ENCODE assay signal across 20 cellular contexts in genomic region chr11:120555433-120555773, GRCh38. TPM values are rescaled to one million over a fixed set of nuclear protein-coding genes. Genes with fewer than 3 reads are reported as not detected.
DNase-seq lines count a peak whose midpoint lies in the region; ATAC-seq and TF ChIP-seq lines count a peak whose summit lies in the region.
"Had no signal": no experiment of that assay in that cellular context is flagged by ENCODE, and none has a peak within 500 bp of the region (broad histone marks: within the 10 kb centered on the region; RNA-seq: fewer than 3 reads in every experiment).

No MANE protein-coding gene starts in this region.

- H3K9me3 Mint-ChIP-seq in WTC11: no peaks in the 10 kb centered on the region
- H3K9me3 Mint-ChIP-seq in activated CD8-positive, alpha-beta T cell treated with anti-CD3 and anti-CD28 coated beads, Interleukin-2, amount 10 ng/mL, durations not matched to agents 7 days and 5 days (ENCODE audit: insufficient read depth): no peaks in the 10 kb centered on the region
- H3K9me3 Mint-ChIP-seq: CD4-positive, CD25-positive, alpha-beta regulatory T cell had no signal

- H2AK5ac ChIP-seq in neuronal stem cell (ENCODE audit: low read depth, low read length): no peak overlapping the region

- no peaks in the 10 kb centered on the region for H3K79me1 ChIP-seq in neuronal stem cell (ENCODE audit: low read depth, low read length)

- H3K9ac ChIP-seq in BLaER1 (no peak overlapping the region), iPS-15b (ENCODE audit: low read depth, low read length) (peak overlapping the region; percentile 47), neuronal stem cell (ENCODE audit: low read depth, low read length, poor library complexity) (no peak overlapping the region)

- no peak overlapping the region for H3K14ac ChIP-seq in neuronal stem cell (ENCODE audit: low read length)

- no peaks in the 10 kb centered on the region for H3K36me3 Mint-ChIP-seq in WTC11
- H3K36me3 Mint-ChIP-seq in activated CD8-positive, alpha-beta T cell treated with anti-CD3 and anti-CD28 coated beads, Interleukin-2, amount 10 ng/mL, durations not matched to agents 7 days and 5 days (ENCODE audit: low read depth): no peaks in the 10 kb centered on the region
- H3K36me3 Mint-ChIP-seq: CD4-positive, CD25-positive, alpha-beta regulatory T cell had no signal

- no peaks in the 10 kb centered on the region for H3K27me3 ChIP-seq in BLaER1
- no peaks in the 10 kb centered on the region for H3K27me3 ChIP-seq in iPS-15b (ENCODE audit: control insufficient read depth, insufficient read depth, low read length)
- peaks cover 0 to 3% (median 0%) of the 10 kb centered on the region in 3 experiments for H3K27me3 ChIP-seq in neuronal stem cell (ENCODE audit: control insufficient read depth in 3 of 3, insufficient read depth in 3 of 3, low read depth in 1 of 3, low read length in 3 of 3)
- H3K27me3 ChIP-seq in brain microvascular endothelial cell (replicated peaks): peaks cover 2% of the 10 kb centered on the region

- no peak overlapping the region for H2BK15ac ChIP-seq in neuronal stem cell (ENCODE audit: low read length)

- H2BK120ac ChIP-seq in neuronal stem cell (ENCODE audit: low read depth, low read length): no peak overlapping the region

- peaks cover 54% of the 10 kb centered on the region for H3K4me1 ChIP-seq in BLaER1
- peaks cover 20% of the 10 kb centered on the region for H3K4me1 ChIP-seq in iPS-15b (ENCODE audit: control insufficient read depth, insufficient read depth, low read length)
- H3K4me1 ChIP-seq in neuronal stem cell (ENCODE audit: control insufficient read depth in 2 of 2, insufficient read depth in 1 of 2, low read depth in 1 of 2, low read length in 2 of 2): peaks cover 14 to 27% of the 10 kb centered on the region in 2 donors

- CTCF ChIA-PET in WTC11 (lab: Charles Lee): interaction anchor here (1.3 to 2.7 kb wide), 6 partner anchors 9 to 130 kb away, joined by 4 to 11 read pairs (median 7); partner anchors contain the start of gene GRIK4
- CTCF ChIA-PET in activated CD8-positive, alpha-beta T cell treated with anti-CD3 and anti-CD28 coated beads, Interleukin-2, amount 10 ng/mL, durations not matched to agents 7 days and 5 days (lab: Charles Lee): no interaction called here

- ATAC-seq in WTC11 (peak; percentile 18), HG03039 (IDR thresholded peaks at IDR 0.05; ENCODE audit: unreplicated experiment) (no peak)
- no peak for ATAC-seq in activated CD8-positive, alpha-beta T cell treated with anti-CD3 and anti-CD28 coated beads, Interleukin-2, amount 10 ng/mL, durations not matched to agents 7 days and 5 days

- no CpG with 5 or more reads among the region's 11 CpGs for WGBS in neuronal stem cell (ENCODE audit: extremely low coverage in 2 of 2, insufficient read length in 2 of 2, insufficient replicate concordance in 1 of 2), 2 donors

- peak overlapping the region; percentile 94 for H3K27ac Mint-ChIP-seq in WTC11
- no peak overlapping the region for H3K27ac Mint-ChIP-seq in activated CD8-positive, alpha-beta T cell treated with anti-CD3 and anti-CD28 coated beads, Interleukin-2, amount 10 ng/mL, durations not matched to agents 7 days and 5 days
- H3K27ac Mint-ChIP-seq: CD4-positive, CD25-positive, alpha-beta regulatory T cell had no signal

- H3K9me3 ChIP-seq in BLaER1 (no peaks in the 10 kb centered on the region), iPS-15b (ENCODE audit: control insufficient read depth, insufficient read depth, low read length) (no peaks in the 10 kb centered on the region), neuronal stem cell (replicated peaks in 1 of 2; ENCODE audit: control insufficient read depth in 2 of 2, insufficient read depth in 1 of 2, low read depth in 1 of 2, low read length in 2 of 2) (no peaks in the 10 kb centered on the region)

- H2BK12ac ChIP-seq in neuronal stem cell (ENCODE audit: low read length): no peak overlapping the region

- H4K8ac ChIP-seq in neuronal stem cell (ENCODE audit: low read depth, low read length): no peak overlapping the region

- H3K4me3 ChIP-seq in BLaER1: no peak overlapping the region
- H3K4me3 ChIP-seq in iPS-15b (ENCODE audit: low read depth, low read length): no peak overlapping the region
- H3K4me3 ChIP-seq in neuronal stem cell (ENCODE audit: low read length in 2 of 2): no peak overlapping the region
- H3K4me3 ChIP-seq in brain microvascular endothelial cell (ENCODE audit: low read depth, low read length): no peak overlapping the region

- H3K27me3 Mint-ChIP-seq in WTC11 (ENCODE audit: low read depth): peaks cover 8% of the 10 kb centered on the region
- peaks cover 9% of the 10 kb centered on the region for H3K27me3 Mint-ChIP-seq in activated CD8-positive, alpha-beta T cell treated with anti-CD3 and anti-CD28 coated beads, Interleukin-2, amount 10 ng/mL, durations not matched to agents 7 days and 5 days (ENCODE audit: low read depth)

- H3K27ac ChIP-seq in BLaER1: no peak overlapping the region
- no peak overlapping the region for H3K27ac ChIP-seq in neuronal stem cell (replicated peaks; ENCODE audit: low read length)
- no peak overlapping the region for H3K27ac ChIP-seq in brain microvascular endothelial cell
- H3K27ac ChIP-seq: HL-60 had no signal

- H3K4ac ChIP-seq in neuronal stem cell (ENCODE audit: low read length): no peak overlapping the region

- peaks cover 52% of the 10 kb centered on the region for H3K4me1 Mint-ChIP-seq in WTC11
- H3K4me1 Mint-ChIP-seq in activated CD8-positive, alpha-beta T cell treated with anti-CD3 and anti-CD28 coated beads, Interleukin-2, amount 10 ng/mL, durations not matched to agents 7 days and 5 days (ENCODE audit: low read depth): peaks cover 6% of the 10 kb centered on the region

- H3K23ac ChIP-seq in neuronal stem cell (ENCODE audit: low read depth, low read length, poor library complexity): no peak overlapping the region

- H3K4me3 Mint-ChIP-seq in WTC11: peak overlapping the region; percentile 36; the same call in 1 of the 2 replicates
- H3K4me3 Mint-ChIP-seq in activated CD8-positive, alpha-beta T cell treated with anti-CD3 and anti-CD28 coated beads, Interleukin-2, amount 10 ng/mL, durations not matched to agents 7 days and 5 days: no peak overlapping the region
- H3K4me3 Mint-ChIP-seq: CD4-positive, CD25-positive, alpha-beta regulatory T cell had no signal

- no peaks in the 10 kb centered on the region for H4K20me1 ChIP-seq in BLaER1

- H2BK5ac ChIP-seq in neuronal stem cell (ENCODE audit: low read length): no peak overlapping the region

- H3K4me2 ChIP-seq in BLaER1 (peak overlapping the region; percentile 45), neuronal stem cell (ENCODE audit: insufficient read depth, low read length, poor library complexity, severe bottlenecking) (no peak overlapping the region)

- H3K36me3 ChIP-seq in BLaER1 (no peaks in the 10 kb centered on the region), iPS-15b (ENCODE audit: control insufficient read depth, insufficient read depth, low read length) (no peaks in the 10 kb centered on the region), neuronal stem cell (replicated peaks in 1 of 2; ENCODE audit: control insufficient read depth in 2 of 2, insufficient read depth in 2 of 2, low read length in 2 of 2) (no peaks in the 10 kb centered on the region), brain microvascular endothelial cell (replicated peaks) (no peaks in the 10 kb centered on the region)

- POLR2A ChIA-PET in WTC11 (lab: Charles Lee): interaction anchor here (1.0 to 1.2 kb wide), 2 partner anchors 8 to 130 kb away, joined by 3 to 5 read pairs; no protein-coding TSS in a partner anchor
- POLR2A ChIA-PET in activated CD8-positive, alpha-beta T cell treated with anti-CD3 and anti-CD28 coated beads, Interleukin-2, amount 10 ng/mL, durations not matched to agents 7 days and 5 days (lab: Charles Lee): no interaction called here

- H3K18ac ChIP-seq in neuronal stem cell (ENCODE audit: low read length): peak overlapping the region; percentile 57

- TF ChIP-seq CTCF in WTC11 (IDR thresholded peaks at IDR 0.05): no peak
- no peak for TF ChIP-seq CTCF in brain microvascular endothelial cell (IDR thresholded peaks at IDR 0.05; ENCODE audit: low read depth, low read length, missing control alignments)

- DNase-seq in WTC11 (ENCODE audit: low spot score) (no peak), neuronal stem cell (ENCODE audit: low spot score) (no peak), GOT3 (lab: John Stamatoyannopoulos, UW) (no peak), brain microvascular endothelial cell (no peak)
- DNase-seq in activated CD8-positive, alpha-beta T cell treated with anti-CD3 and anti-CD28 coated beads, Interleukin-2, amount 10 ng/mL, durations not matched to agents 7 days and 5 days: no peak
- DNase-seq: CD4-positive, CD25-positive, alpha-beta regulatory T cell; DND-41; GF-D8; KBM-7; NCI-H1092 treated with DMSO at 0.1 percent for 48 hours; NCI-H187; NCI-H2171 treated with DMSO at 0.1 percent for 48 hours; NCI-H510A treated with DMSO at 0.1 percent for 48 hours; SHP77 had no signal

- in situ Hi-C loops in brain microvascular endothelial cell (cut with HindIII; ENCODE audit: low pct_ligation_motif_present, low sequenced_read_pairs): no loop called here

- H4K91ac ChIP-seq in neuronal stem cell (ENCODE audit: low read depth, low read length, poor library complexity): no peak overlapping the region

- peak overlapping the region; percentile 69 for H2AFZ ChIP-seq in neuronal stem cell (ENCODE audit: low read length)

RNA-seq across cellular contexts. Expression of gene GRIK4, which starts 43.9 kb away (rescaled TPM):
- total RNA-seq in WTC11 (2021): 2.9 to 3.6 TPM (median 3.3 TPM) in 3 replicates
- 0.66 TPM for polyA plus RNA-seq in neuronal stem cell (2013, experiment 1 of 2)
- 0.66 TPM for polyA plus RNA-seq in neuronal stem cell (2013, experiment 2 of 2)
- not detected for total RNA-seq in activated CD8-positive, alpha-beta T cell treated with anti-CD3 and anti-CD28 coated beads, Interleukin-2, amount 10 ng/mL, durations not matched to agents 7 days and 5 days
- total RNA-seq: A172; CD4-positive, CD25-positive, alpha-beta regulatory T cell; MCF 10A had no signal
- polyA plus RNA-seq: CD4-positive, CD25-positive, alpha-beta regulatory T cell had no signal
